In the genomic region with DNA sequence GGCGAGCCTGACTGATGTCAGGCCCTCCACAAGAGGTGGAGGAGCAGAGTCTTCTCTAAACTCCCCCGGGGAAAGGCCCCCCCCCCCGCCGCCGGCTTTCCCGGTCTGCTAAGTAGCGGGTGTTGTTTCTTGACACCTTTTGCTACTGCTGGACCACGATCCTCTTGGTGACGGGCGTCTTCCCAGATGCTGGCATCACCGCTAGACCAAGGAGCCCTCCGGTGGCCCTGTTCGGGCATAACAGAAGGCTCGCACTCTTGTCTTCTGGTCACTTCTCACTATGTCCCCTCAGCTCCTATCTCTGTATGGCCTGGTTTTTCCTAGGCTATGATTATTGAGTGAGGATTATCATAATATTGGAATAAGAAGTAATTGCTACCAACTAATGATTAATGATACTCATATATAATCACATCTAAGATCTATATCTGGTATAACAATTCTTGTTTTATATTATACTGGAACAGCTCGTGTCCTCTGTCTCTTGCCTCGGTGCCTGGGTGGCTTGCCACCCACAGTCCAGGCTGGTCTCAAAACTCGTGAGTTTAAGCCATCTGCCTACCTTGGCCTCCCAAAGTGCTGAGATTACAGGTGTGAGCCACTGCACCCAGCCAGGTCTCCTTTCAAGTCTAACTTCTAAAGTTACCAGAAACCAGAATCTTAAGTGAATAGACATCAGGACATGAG, we compare ENCODE assay signal across 8 cellular contexts. TPM values are rescaled to one million over a fixed set of nuclear protein-coding genes. Genes with fewer than 3 reads are reported as not detected.
DNase-seq lines count a peak whose midpoint lies in the region; FAIRE-seq and TF ChIP-seq lines count a peak whose summit lies in the region.
"Not testable (repeated sequence)": the region's sequence is repeated elsewhere in the genome, so short reads cannot be mapped to it uniquely, and the experiment has no call there.

No MANE protein-coding gene starts in this region.

- peaks cover 42% of the 10 kb centered on the region for H3K36me3 Mint-ChIP-seq in activated naive CD4-positive, alpha-beta T cell treated with anti-CD3 and anti-CD28 coated beads for 36 hours (ENCODE audit: low read depth)

- WGBS in sigmoid colon, 2 donors: 83 to 88% methylated on average over 16 of the region's 17 CpGs

- not testable (repeated sequence) for H3K9me3 ChIP-seq in endothelial cell of umbilical vein (replicated peaks; ENCODE audit: control insufficient read depth, insufficient read depth, low read length); keratinocyte (ENCODE audit: control insufficient read depth, low read depth, low read length); sigmoid colon

- not testable (repeated sequence) for TF ChIP-seq EP300 in sigmoid colon (IDR thresholded peaks at IDR 0.05)

- H3K4me3 ChIP-seq in ACC112 (ENCODE audit: low read depth, low read length): peak overlapping the region; percentile 27; the same call in 1 of the 2 replicates
- peak overlapping the region in 1 of 3 experiments; percentile 8 for H3K4me3 ChIP-seq in endothelial cell of umbilical vein (replicated peaks in 1 of 3; ENCODE audit: insufficient read depth in 1 of 3, low read depth in 1 of 3, low read length in 3 of 3)
- H3K4me3 ChIP-seq in keratinocyte (ENCODE audit: control insufficient read depth in 2 of 3, extremely low read depth in 1 of 3, insufficient read depth in 2 of 3, low read depth in 1 of 3, low read length in 3 of 3); sigmoid colon: not testable (repeated sequence)

- peaks cover 57% of the 10 kb centered on the region for H3K4me1 ChIP-seq in ACC112 (ENCODE audit: control insufficient read depth, insufficient read depth, low read length, unreplicated experiment)
- peaks cover 61% of the 10 kb centered on the region for H3K4me1 ChIP-seq in endothelial cell of umbilical vein (ENCODE audit: control insufficient read depth, extremely low read depth, insufficient read depth, low read length)
- H3K4me1 ChIP-seq in keratinocyte (ENCODE audit: control insufficient read depth, extremely low read depth, insufficient read depth, low read length): peaks cover 39% of the 10 kb centered on the region
- peaks cover 0 to 86% (median 84%) of the 10 kb centered on the region in 4 donors for H3K4me1 ChIP-seq in sigmoid colon

- H3K9me1 ChIP-seq in endothelial cell of umbilical vein (replicated peaks; ENCODE audit: control insufficient read depth, extremely low read depth, insufficient read depth, low read length); keratinocyte (ENCODE audit: control insufficient read depth, extremely low read depth, insufficient read depth, low read length): not testable (repeated sequence)

- POLR2A ChIA-PET in endothelial cell of umbilical vein (lab: Charles Lee): interaction anchor here (1.5 to 15.5 kb wide), 3 partner anchors 7 to 76 kb away, joined by 4 to 222 read pairs (median 21); partner anchors contain the start of genes EID3 and TXNRD1

- BruUV-seq in endothelial cell of umbilical vein (replicated peaks; lab: Mats Ljungman, UMichigan): not testable (repeated sequence)

- H3K27ac Mint-ChIP-seq in activated naive CD4-positive, alpha-beta T cell treated with anti-CD3 and anti-CD28 coated beads for 36 hours: not testable (repeated sequence)

- dilution Hi-C loops in endothelial cell of umbilical vein (cut with MboI; ENCODE audit: extremely low pct_ligation_motif_present, low sequenced_read_pairs); keratinocyte (cut with MboI; ENCODE audit: extremely low pct_ligation_motif_present, low sequenced_read_pairs): not testable (repeated sequence)

- H3K4me2 ChIP-seq in endothelial cell of umbilical vein (ENCODE audit: insufficient read depth, low read length) (peak overlapping the region; percentile 48), keratinocyte (ENCODE audit: control insufficient read depth, extremely low read depth, insufficient read depth, low read depth, low read length) (peak overlapping the region; percentile 0)

- peaks cover 45% of the 10 kb centered on the region for H3K36me3 ChIP-seq in ACC112 (ENCODE audit: insufficient read depth, low read length)
- peaks cover 12 to 38% of the 10 kb centered on the region in 2 experiments for H3K36me3 ChIP-seq in endothelial cell of umbilical vein (ENCODE audit: control insufficient read depth in 2 of 2, extremely low read depth in 1 of 2, insufficient read depth in 2 of 2, low read length in 2 of 2)
- peaks cover 15 to 40% of the 10 kb centered on the region in 2 experiments for H3K36me3 ChIP-seq in keratinocyte (ENCODE audit: control insufficient read depth in 2 of 2, extremely low read depth in 1 of 2, insufficient read depth in 2 of 2, low read length in 2 of 2)
- H3K36me3 ChIP-seq in sigmoid colon: peaks cover 11 to 58% (median 19%) of the 10 kb centered on the region in 4 donors

- not testable (repeated sequence) for FAIRE-seq in endothelial cell of umbilical vein (lab: Jason Lieb, UNC); keratinocyte (lab: Jason Lieb, UNC)

- not testable (repeated sequence) for TF ChIP-seq POLR2A in endothelial cell of umbilical vein (IDR thresholded peaks at IDR 0.05; ENCODE audit: low read depth, low read length); sigmoid colon (IDR thresholded peaks at IDR 0.05)

- CTCF ChIA-PET in activated naive CD4-positive, alpha-beta T cell treated with anti-CD3 and anti-CD28 coated beads for 36 hours (lab: Charles Lee): not testable (repeated sequence)
- CTCF ChIA-PET in endothelial cell of umbilical vein (lab: Charles Lee): interaction anchor here (1.4 to 1.9 kb wide), 2 partner anchors 74 to 78 kb away, joined by 9 to 13 read pairs; partner anchors contain the start of gene TXNRD1

- in situ Hi-C loops in KBM-7 (cut with MboI; ENCODE audit: low pct_unique_long_range_greater_than_20kb, low sequenced_read_pairs): not testable (repeated sequence)

- peak; percentile 7 to 38 for TF ChIP-seq CTCF in endothelial cell of umbilical vein (IDR thresholded peaks at IDR 0.05; ENCODE audit: extremely low read depth in 1 of 2, insufficient read depth in 1 of 2, low read depth in 1 of 2, low read length in 2 of 2)
- peak in 2 of 3 experiments; percentile 18 to 28 for TF ChIP-seq CTCF in keratinocyte (optimal IDR thresholded peaks at IDR 0.05 in 1 of 3, IDR thresholded peaks at IDR 0.05 in 1 of 3, conservative IDR thresholded peaks at IDR 0.05 in 1 of 3; ENCODE audit: extremely low read depth in 1 of 3, insufficient read depth in 2 of 3, low read length in 3 of 3)
- TF ChIP-seq CTCF in sigmoid colon (IDR thresholded peaks at IDR 0.05): not testable (repeated sequence)

- H3K27me3 Mint-ChIP-seq in activated naive CD4-positive, alpha-beta T cell treated with anti-CD3 and anti-CD28 coated beads for 36 hours (ENCODE audit: low read depth): not testable (repeated sequence)

- H3K4me3 Mint-ChIP-seq in activated naive CD4-positive, alpha-beta T cell treated with anti-CD3 and anti-CD28 coated beads for 36 hours: not testable (repeated sequence)

- H3K79me2 ChIP-seq in ACC112 (ENCODE audit: control insufficient read depth, insufficient read depth, low read length, unreplicated experiment): peaks cover 89% of the 10 kb centered on the region
- H3K79me2 ChIP-seq in endothelial cell of umbilical vein (ENCODE audit: control insufficient read depth, insufficient read depth, low read length): peaks cover 94% of the 10 kb centered on the region
- peaks cover 92% of the 10 kb centered on the region for H3K79me2 ChIP-seq in keratinocyte (ENCODE audit: control insufficient read depth, insufficient read depth, low read length)

- H3K27ac ChIP-seq in ACC112 (ENCODE audit: low read depth, low read length) (peak overlapping the region; percentile 33; the same call in 1 of the 2 replicates), sigmoid colon (peak overlapping the region in 3 of 4 donors; percentile 31 to 64 (median 48))
- not testable (repeated sequence) for H3K27ac ChIP-seq in endothelial cell of umbilical vein (ENCODE audit: insufficient read depth, low read depth, low read length); keratinocyte (ENCODE audit: control insufficient read depth, insufficient read depth, low read length)

- H3K9ac ChIP-seq in endothelial cell of umbilical vein (replicated peaks; ENCODE audit: extremely low read depth, insufficient read depth, low read length): not testable (repeated sequence)
- peak overlapping the region; percentile 4 for H3K9ac ChIP-seq in keratinocyte (ENCODE audit: control insufficient read depth, extremely low read depth, insufficient read depth, low read length)

- not testable (repeated sequence) for H3K9me3 Mint-ChIP-seq in activated naive CD4-positive, alpha-beta T cell treated with anti-CD3 and anti-CD28 coated beads for 36 hours

- H2AFZ ChIP-seq in ACC112 (ENCODE audit: low read length, unreplicated experiment); endothelial cell of umbilical vein (ENCODE audit: low read depth, low read length); keratinocyte (ENCODE audit: control insufficient read depth, low read length): not testable (repeated sequence)

- intact Hi-C loops in activated naive CD4-positive, alpha-beta T cell treated with anti-CD3 and anti-CD28 coated beads for 36 hours (cut with micrococcal nuclease); sigmoid colon (cut with DNase I): not testable (repeated sequence)
- intact Hi-C loops in endothelial cell of umbilical vein (cut with micrococcal nuclease): loop anchor here (1.0 kb wide), 1 partner anchor 79 kb away; the partner anchor contains the start of gene TXNRD1

- DNase-seq in EH (ENCODE audit: low read depth): peak; percentile 68
- DNase-seq in KBM-7: peak; percentile 26
- DNase-seq in OCI-M1 (lab: John Stamatoyannopoulos, UW): peak; percentile 50
- DNase-seq in activated naive CD4-positive, alpha-beta T cell treated with anti-CD3 and anti-CD28 coated beads for 36 hours: peak; percentile 17
- DNase-seq in endothelial cell of umbilical vein (ENCODE audit: low read depth, low spot score); keratinocyte (ENCODE audit: low read depth, low spot score): not testable (repeated sequence)
- peak; percentile 71 for DNase-seq in sigmoid colon

- H3K4me1 Mint-ChIP-seq in activated naive CD4-positive, alpha-beta T cell treated with anti-CD3 and anti-CD28 coated beads for 36 hours (ENCODE audit: low read depth): peaks cover 19% of the 10 kb centered on the region

- not testable (repeated sequence) for H3K27me3 ChIP-seq in ACC112 (ENCODE audit: insufficient read depth, low read length); endothelial cell of umbilical vein (ENCODE audit: control insufficient read depth in 2 of 2, insufficient read depth in 2 of 2, low read length in 2 of 2); keratinocyte (ENCODE audit: control insufficient read depth, extremely low read depth, insufficient read depth, low read length); sigmoid colon

- peaks cover 23% of the 10 kb centered on the region for H4K20me1 ChIP-seq in endothelial cell of umbilical vein (replicated peaks; ENCODE audit: control insufficient read depth, extremely low read depth, insufficient read depth, low read length)
- peaks cover 25% of the 10 kb centered on the region for H4K20me1 ChIP-seq in keratinocyte (ENCODE audit: control insufficient read depth, extremely low read depth, insufficient read depth, low read length)

RNA-seq across cellular contexts. Expression of gene EID3, which starts 9.2 kb away (rescaled TPM):
- 1 to 10 TPM; 3.4 TPM for total RNA-seq in activated naive CD4-positive, alpha-beta T cell treated with anti-CD3 and anti-CD28 coated beads for 36 hours
- 12.7 and 14.5 TPM in 2 replicates for total RNA-seq in endothelial cell of umbilical vein
- polyA plus RNA-seq in endothelial cell of umbilical vein: 1.2 and 1.5 TPM in 2 replicates
- polyA plus RNA-seq in endothelial cell of umbilical vein (2011; cell fraction: cytosol; rRNA removed): 1.0 and 1.3 TPM in 2 replicates
- polyA plus RNA-seq in endothelial cell of umbilical vein (2011; cell fraction: nucleus; rRNA removed): 15.9 and 18.5 TPM in 2 replicates
- polyA plus RNA-seq in endothelial cell of umbilical vein (2012): 0.82 and 1.2 TPM in 2 replicates
- 12.0 and 16.2 TPM in 2 replicates for polyA minus RNA-seq in endothelial cell of umbilical vein
- polyA minus RNA-seq in endothelial cell of umbilical vein (2011; cell fraction: cytosol; rRNA and poly(A)+ RNA removed): 1.5 TPM
- 47.8 and 76.6 TPM in 2 replicates for polyA minus RNA-seq in endothelial cell of umbilical vein (2011; cell fraction: nucleus; rRNA and poly(A)+ RNA removed)
- 0.75 to 1.8 TPM (median 1.2 TPM) in 3 replicates for polyA plus RNA-seq in keratinocyte
- 2.0 TPM for polyA plus RNA-seq in keratinocyte (2011; ENCODE audit: low read depth)
- polyA plus RNA-seq in keratinocyte (2011; cell fraction: cytosol; rRNA removed): 0.53 and 0.94 TPM in 2 replicates
- polyA plus RNA-seq in keratinocyte (2011; cell fraction: nucleus; rRNA removed): 1.8 and 3.5 TPM in 2 replicates
- polyA plus RNA-seq in keratinocyte (2012; ENCODE audit: low replicate concordance): 0.63 and 1.3 TPM in 2 replicates
- 0.96 to 8.4 TPM (median 1.5 TPM) in 3 replicates for polyA minus RNA-seq in keratinocyte
- not detected for polyA minus RNA-seq in keratinocyte (2011; cell fraction: cytosol; rRNA and poly(A)+ RNA removed)
- 5.7 and 11.3 TPM in 2 replicates for polyA minus RNA-seq in keratinocyte (2011; cell fraction: nucleus; rRNA and poly(A)+ RNA removed)
- total RNA-seq in sigmoid colon: 10 to 100 TPM in 2 of 4 donors, 1 to 10 TPM in 2; 4.6 to 21.9 (median 13.5) TPM
- 1 to 10 TPM in 2 of 3 donors, under 1 TPM in 1; 0.46 to 2.5 (median 1.2) TPM for polyA plus RNA-seq in sigmoid colon
